ENCODE assay signal across 1 cellular context in genomic region chr19:39425744-39426143, GRCh38.
TF ChIP-seq lines count a peak whose summit lies in the region.

No MANE protein-coding gene starts in this region.

TF ChIP-seq in HEK293T, 16 proteins besides CTCF, POLR2A, EP300 and RAD21 (continued from another document):
- TF ChIP-seq, protein P1, sequence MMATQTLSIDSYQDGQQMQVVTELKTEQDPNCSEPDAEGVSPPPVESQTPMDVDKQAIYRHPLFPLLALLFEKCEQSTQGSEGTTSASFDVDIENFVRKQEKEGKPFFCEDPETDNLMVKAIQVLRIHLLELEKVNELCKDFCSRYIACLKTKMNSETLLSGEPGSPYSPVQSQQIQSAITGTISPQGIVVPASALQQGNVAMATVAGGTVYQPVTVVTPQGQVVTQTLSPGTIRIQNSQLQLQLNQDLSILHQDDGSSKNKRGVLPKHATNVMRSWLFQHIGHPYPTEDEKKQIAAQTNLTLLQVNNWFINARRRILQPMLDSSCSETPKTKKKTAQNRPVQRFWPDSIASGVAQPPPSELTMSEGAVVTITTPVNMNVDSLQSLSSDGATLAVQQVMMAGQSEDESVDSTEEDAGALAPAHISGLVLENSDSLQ (IDR thresholded peaks at IDR 0.05), result no peak
- TF ChIP-seq NFRKB (IDR thresholded peaks at IDR 0.05) (no peak), FOXA1 (IDR thresholded peaks at IDR 0.05) (no peak)
TF ChIP-seq in HEK293T: peak in this region for 0.
